16 cellular contexts compared by ENCODE assay signal in genomic region chr20:33680681-33681080, GRCh38. TPM values are rescaled to one million over a fixed set of nuclear protein-coding genes. Genes with fewer than 3 reads are reported as not detected.
DNase-seq lines count a peak whose midpoint lies in the region; ATAC-seq and TF ChIP-seq lines count a peak whose summit lies in the region.
"Had no signal": no experiment of that assay in that cellular context is flagged by ENCODE, and none has a peak within 500 bp of the region (broad histone marks: within the 10 kb centered on the region; RNA-seq: fewer than 3 reads in every experiment).

No MANE protein-coding gene starts in this region.

- H2BK15ac ChIP-seq in neuronal stem cell (ENCODE audit: low read length): no peak overlapping the region

- no peaks in the 10 kb centered on the region for H3K36me3 Mint-ChIP-seq in T-cell

- H2BK5ac ChIP-seq in neuronal stem cell (ENCODE audit: low read length): no peak overlapping the region

- H3K4me1 Mint-ChIP-seq in T-cell: peaks cover 31 to 55% (median 47%) of the 10 kb centered on the region in 3 donors

- H3K4ac ChIP-seq in neuronal stem cell (ENCODE audit: low read length): no peak overlapping the region

- no peak overlapping the region for H3K23ac ChIP-seq in neuronal stem cell (ENCODE audit: low read depth, low read length, poor library complexity)

- TF ChIP-seq CTCF in AG04449 (IDR thresholded peaks at IDR 0.05; ENCODE audit: insufficient read depth, low read length, missing control alignments) (no peak), fibroblast of lung (conservative IDR thresholded peaks at IDR 0.05 in 1 of 2, IDR thresholded peaks at IDR 0.05 in 1 of 2; ENCODE audit: low read depth in 1 of 2, low read length in 2 of 2) (no peak)

- no peak overlapping the region for H2BK12ac ChIP-seq in neuronal stem cell (ENCODE audit: low read length)

- no peak overlapping the region for H4K91ac ChIP-seq in neuronal stem cell (ENCODE audit: low read depth, low read length, poor library complexity)

- no peaks in the 10 kb centered on the region for H3K27me3 Mint-ChIP-seq in T-cell
- H3K27me3 Mint-ChIP-seq: CD4-positive, alpha-beta T cell; IgD-negative memory B cell; stimulated activated naive CD8-positive, alpha-beta T cell treated with anti-CD3 and anti-CD28 coated beads, Interleukin-15, amount 100 ng/mL, for 72 hours had no signal

- H3K79me2 ChIP-seq in fibroblast of lung (ENCODE audit: control insufficient read depth, insufficient read depth, low read length): peaks cover 14% of the 10 kb centered on the region

- no peak overlapping the region for H2BK120ac ChIP-seq in neuronal stem cell (ENCODE audit: low read depth, low read length)

- H2AFZ ChIP-seq in fibroblast of lung (ENCODE audit: low read length) (no peak overlapping the region), neuronal stem cell (ENCODE audit: low read length) (no peak overlapping the region)

- peak overlapping the region in 5 of 11 experiments; percentile 31 to 60 (median 56); a peak in 4 of 22 replicates for H3K9ac ChIP-seq in BLaER1 treated with 17β-estradiol and CSF1 and Interleukin-3, amounts not matched to agents 10 nM and 100 nM
- H3K9ac ChIP-seq in fibroblast of lung (ENCODE audit: insufficient read depth, low read length) (no peak overlapping the region), neuronal stem cell (ENCODE audit: low read depth, low read length, poor library complexity) (no peak overlapping the region)

- peaks cover 0 to 83% (median 58%) of the 10 kb centered on the region in 11 experiments; a peak in 17 of 22 replicates for H3K36me3 ChIP-seq in BLaER1 treated with 17β-estradiol and CSF1 and Interleukin-3, amounts not matched to agents 10 nM and 100 nM
- H3K36me3 ChIP-seq in fibroblast of lung (ENCODE audit: control insufficient read depth, insufficient read depth, low read length): no peaks in the 10 kb centered on the region
- H3K36me3 ChIP-seq in neuronal stem cell (replicated peaks in 1 of 2; ENCODE audit: control insufficient read depth in 2 of 2, insufficient read depth in 2 of 2, low read length in 2 of 2): peaks cover 37 to 79% of the 10 kb centered on the region in 2 donors
- H3K36me3 ChIP-seq: left ventricle myocardium inferior had no signal

- WGBS in neuronal stem cell (ENCODE audit: extremely low coverage in 2 of 2, insufficient read length in 2 of 2, insufficient replicate concordance in 1 of 2), 2 donors: no CpG with 5 or more reads among the region's 2 CpGs

- POLR2A ChIA-PET in AG04449 (lab: Yijun Ruan, JAX) (interaction anchor here (0.6 to 0.9 kb wide), 2 partner anchors 8 to 16 kb away, joined by 3 read pairs; no protein-coding TSS in a partner anchor), T-cell (lab: Charles Lee) (interaction anchor here in 1 of 2 donors (0.6 kb wide), 1 partner anchor 943 kb away, joined by 4 read pairs; no protein-coding TSS in a partner anchor)

- intact Hi-C loops in sciatic nerve (cut with DNase I): loop anchor here (10.0 kb wide), 1 partner anchor 54 kb away; the partner anchor contains the start of gene ZNF341

- peak overlapping the region; percentile 46 to 71 for H3K27ac Mint-ChIP-seq in T-cell
- H3K27ac Mint-ChIP-seq: CD4-positive, alpha-beta T cell had no signal

- H2AK5ac ChIP-seq in neuronal stem cell (ENCODE audit: low read depth, low read length): no peak overlapping the region

- H4K8ac ChIP-seq in neuronal stem cell (ENCODE audit: low read depth, low read length): no peak overlapping the region

- no peaks in the 10 kb centered on the region for H3K27me3 ChIP-seq in BLaER1 treated with 17β-estradiol and CSF1 and Interleukin-3, amounts not matched to agents 10 nM and 100 nM
- no peaks in the 10 kb centered on the region for H3K27me3 ChIP-seq in fibroblast of lung (ENCODE audit: control insufficient read depth, insufficient read depth, low read length)
- no peaks in the 10 kb centered on the region for H3K27me3 ChIP-seq in neuronal stem cell (ENCODE audit: control insufficient read depth in 3 of 3, insufficient read depth in 3 of 3, low read depth in 1 of 3, low read length in 3 of 3)
- H3K27me3 ChIP-seq: foreskin keratinocyte had no signal

- peaks cover 8% of the 10 kb centered on the region for H3K79me1 ChIP-seq in neuronal stem cell (ENCODE audit: low read depth, low read length)

- H3K4me2 ChIP-seq in BLaER1 treated with 17β-estradiol and CSF1 and Interleukin-3, amounts not matched to agents 10 nM and 100 nM: peak overlapping the region in 7 of 11 experiments; percentile 29 to 93 (median 59); a peak in 14 of 22 replicates
- no peak overlapping the region for H3K4me2 ChIP-seq in fibroblast of lung (ENCODE audit: extremely low read depth, insufficient read depth, low read length)
- no peak overlapping the region for H3K4me2 ChIP-seq in neuronal stem cell (ENCODE audit: insufficient read depth, low read length, poor library complexity, severe bottlenecking)

- peak overlapping the region in 1 of 11 experiments; percentile 49; a peak in 2 of 22 replicates for H3K27ac ChIP-seq in BLaER1 treated with 17β-estradiol and CSF1 and Interleukin-3, amounts not matched to agents 10 nM and 100 nM
- H3K27ac ChIP-seq in fibroblast of lung (ENCODE audit: insufficient read depth, low read length): no peak overlapping the region
- no peak overlapping the region for H3K27ac ChIP-seq in neuronal stem cell (replicated peaks; ENCODE audit: low read length)
- H3K27ac ChIP-seq: foreskin keratinocyte, left ventricle myocardium inferior, WERI-Rb-1 had no signal

- DNase-seq in AG04449 (ENCODE audit: low read depth, low spot score) (peak; percentile 34), T-cell (no peak), fibroblast of lung (ENCODE audit: low read depth in 2 of 2) (peak; percentile 48 to 51), sciatic nerve (ENCODE audit: low spot score) (no peak), NCI-H2196 treated with DMSO at 0.1 percent for 48 hours (lab: John Stamatoyannopoulos, UW; ENCODE audit: unreplicated experiment) (no peak), neuronal stem cell (ENCODE audit: low spot score) (no peak)
- DNase-seq: CD4-positive, alpha-beta T cell; effector CD4-positive, alpha-beta T cell; foreskin keratinocyte; left ventricle myocardium inferior; OCI-M1; posterior cingulate gyrus; stimulated activated naive CD8-positive, alpha-beta T cell treated with anti-CD3 and anti-CD28 coated beads, Interleukin-15, amount 100 ng/mL, for 72 hours; WERI-Rb-1 had no signal

- no peaks in the 10 kb centered on the region for H3K9me3 ChIP-seq in BLaER1 treated with 17β-estradiol and CSF1 and Interleukin-3, amounts not matched to agents 10 nM and 100 nM (replicated peaks in 1 of 11)
- no peaks in the 10 kb centered on the region for H3K9me3 ChIP-seq in fibroblast of lung (ENCODE audit: control insufficient read depth, insufficient read depth, low read depth, low read length)
- H3K9me3 ChIP-seq in neuronal stem cell (replicated peaks in 1 of 2; ENCODE audit: control insufficient read depth in 2 of 2, insufficient read depth in 1 of 2, low read depth in 1 of 2, low read length in 2 of 2): peaks cover 0 to 7% of the 10 kb centered on the region in 2 donors
- H3K9me3 ChIP-seq: left ventricle myocardium inferior had no signal

- ATAC-seq in T-cell (replicated peaks in 1 of 4) (no peak), sciatic nerve (no peak)
- ATAC-seq: foreskin keratinocyte; stimulated activated naive CD8-positive, alpha-beta T cell treated with anti-CD3 and anti-CD28 coated beads, Interleukin-15, amount 100 ng/mL, for 72 hours had no signal

- no peak overlapping the region for H3K18ac ChIP-seq in neuronal stem cell (ENCODE audit: low read length)

- peaks cover 18 to 68% (median 62%) of the 10 kb centered on the region in 10 experiments for H3K4me1 ChIP-seq in BLaER1 treated with 17β-estradiol and CSF1 and Interleukin-3, amounts not matched to agents 10 nM and 100 nM
- peaks cover 11% of the 10 kb centered on the region for H3K4me1 ChIP-seq in fibroblast of lung (ENCODE audit: control insufficient read depth, extremely low read depth, insufficient read depth, low read length)
- H3K4me1 ChIP-seq in neuronal stem cell (ENCODE audit: control insufficient read depth in 2 of 2, insufficient read depth in 1 of 2, low read depth in 1 of 2, low read length in 2 of 2): peaks cover 10 to 14% of the 10 kb centered on the region in 2 donors
- H3K4me1 ChIP-seq: foreskin keratinocyte had no signal

- H3K4me3 ChIP-seq in AG04449 (ENCODE audit: low read depth, low read length) (no peak overlapping the region), fibroblast of lung (replicated peaks in 1 of 4; ENCODE audit: control extremely low read depth in 1 of 4, insufficient read depth in 1 of 4, low read depth in 3 of 4, low read length in 4 of 4) (no peak overlapping the region), neuronal stem cell (ENCODE audit: low read length in 2 of 2) (no peak overlapping the region)
- no peak overlapping the region for H3K4me3 ChIP-seq in BLaER1 treated with 17β-estradiol and CSF1 and Interleukin-3, amounts not matched to agents 10 nM and 100 nM
- H3K4me3 ChIP-seq: left ventricle myocardium inferior had no signal

- H3K4me3 Mint-ChIP-seq in T-cell: no peak overlapping the region
- H3K4me3 Mint-ChIP-seq: CD4-positive, alpha-beta T cell had no signal

- no peaks in the 10 kb centered on the region for H3K9me3 Mint-ChIP-seq in T-cell
- H3K9me3 Mint-ChIP-seq: CD4-positive, alpha-beta T cell; IgD-negative memory B cell; stimulated activated naive CD8-positive, alpha-beta T cell treated with anti-CD3 and anti-CD28 coated beads, Interleukin-15, amount 100 ng/mL, for 72 hours had no signal

- CTCF ChIA-PET in AG04449 (lab: Yijun Ruan, JAX): interaction anchor here (5.3 kb wide), 1 partner anchor 12 kb away, joined by 40 read pairs; the partner anchor contains the start of gene ACTL10
- CTCF ChIA-PET in T-cell (lab: Charles Lee): no interaction called here

- H4K20me1 ChIP-seq in BLaER1 treated with 17β-estradiol and CSF1 and Interleukin-3, amounts not matched to agents 10 nM and 100 nM: peaks cover 0 to 100% (median 84%) of the 10 kb centered on the region in 11 experiments; a peak in 18 of 22 replicates
- H4K20me1 ChIP-seq in fibroblast of lung (ENCODE audit: control insufficient read depth, extremely low read depth, insufficient read depth, low read length): no peaks in the 10 kb centered on the region

- no peak overlapping the region for H3K14ac ChIP-seq in neuronal stem cell (ENCODE audit: low read length)

RNA-seq across cellular contexts. Expression of gene E2F1, which starts 5.5 kb away (rescaled TPM):
- total RNA-seq in T-cell (1 to 10 TPM; 1.8 to 7.4 (median 4.6) TPM), fibroblast of lung (0.51 and 2.1 TPM in 2 replicates), sciatic nerve (1.4 TPM)
- polyA plus RNA-seq in fibroblast of lung: 3.5 and 9.6 TPM in 2 replicates
- 5.0 and 16.9 TPM in 2 replicates for polyA plus RNA-seq in fibroblast of lung (2012)
- polyA minus RNA-seq in fibroblast of lung (ENCODE audit: low replicate concordance): 11.5 and 29.2 TPM in 2 replicates
- 20.5 TPM for polyA plus RNA-seq in neuronal stem cell (2013, experiment 1 of 2)
- 19.9 TPM for polyA plus RNA-seq in neuronal stem cell (2013, experiment 2 of 2)

RNA-seq across cellular contexts. Expression of gene NECAB3, which starts 6.5 kb away (rescaled TPM):
- total RNA-seq in T-cell: 10 to 100 TPM in 3 of 5 donors, 1 to 10 TPM in 2; 8.5 to 33.9 (median 28.9) TPM
- 20.5 and 21.6 TPM in 2 replicates for total RNA-seq in fibroblast of lung
- polyA plus RNA-seq in fibroblast of lung: 5.1 and 7.1 TPM in 2 replicates
- 6.7 and 11.1 TPM in 2 replicates for polyA plus RNA-seq in fibroblast of lung (2012)
- 7.1 and 25.0 TPM in 2 replicates for polyA minus RNA-seq in fibroblast of lung (ENCODE audit: low replicate concordance)
- 24.1 TPM for total RNA-seq in sciatic nerve
- 12.9 TPM for polyA plus RNA-seq in neuronal stem cell (2013, experiment 1 of 2)
- polyA plus RNA-seq in neuronal stem cell (2013, experiment 2 of 2): 13.4 TPM

RNA-seq across cellular contexts. Expression of gene ACTL10, which starts 13.9 kb away (rescaled TPM):
- total RNA-seq in T-cell (1 to 10 TPM; 1.1 to 7.9 (median 6.1) TPM), fibroblast of lung (1.8 and 2.0 TPM in 2 replicates), sciatic nerve (0.71 TPM)
- polyA plus RNA-seq in fibroblast of lung: 0.26 and 0.32 TPM in 2 replicates
- polyA plus RNA-seq in fibroblast of lung (2012): 0.97 and 1.2 TPM in 2 replicates
- polyA minus RNA-seq in fibroblast of lung (ENCODE audit: low replicate concordance): 0.15 and 0.39 TPM in 2 replicates
- polyA plus RNA-seq in neuronal stem cell (2013, experiment 1 of 2): 0.04 TPM
- polyA plus RNA-seq in neuronal stem cell (2013, experiment 2 of 2): 0.03 TPM

RNA-seq across cellular contexts. Expression of gene C20orf144, which starts 18.6 kb away (rescaled TPM):
- total RNA-seq in T-cell: under 1 TPM in 4 of 5 donors, not detected in 1; 0.16 to 0.26 (median 0.22) TPM
- under 0.01 and 0.17 TPM in 2 replicates for total RNA-seq in fibroblast of lung
- 0.10 and 0.20 TPM in 2 replicates for polyA plus RNA-seq in fibroblast of lung
- polyA plus RNA-seq in fibroblast of lung (2012): 0.16 and 0.28 TPM in 2 replicates
- 1.3 TPM in 1 of 2 replicates, not detected in the other for polyA minus RNA-seq in fibroblast of lung (ENCODE audit: low replicate concordance)
- total RNA-seq in sciatic nerve: not detected
- 0.07 TPM for polyA plus RNA-seq in neuronal stem cell (2013, experiment 1 of 2)
- 0.11 TPM for polyA plus RNA-seq in neuronal stem cell (2013, experiment 2 of 2)
- total RNA-seq: left ventricle myocardium inferior had no signal
- polyA plus RNA-seq: foreskin keratinocyte, IgD-negative memory B cell had no signal

RNA-seq across cellular contexts. Expression of gene PXMP4, which starts 39.4 kb away (rescaled TPM):
- total RNA-seq in T-cell: 10 to 100 TPM in 3 of 5 donors, 1 to 10 TPM in 2; 6.1 to 15.4 (median 13.9) TPM
- total RNA-seq in fibroblast of lung: 4.6 and 6.3 TPM in 2 replicates
- polyA plus RNA-seq in fibroblast of lung: 4.1 and 5.2 TPM in 2 replicates
- polyA plus RNA-seq in fibroblast of lung (2012): 6.6 and 11.0 TPM in 2 replicates
- polyA minus RNA-seq in fibroblast of lung (ENCODE audit: low replicate concordance): 22.2 and 24.9 TPM in 2 replicates
- total RNA-seq in sciatic nerve: 9.3 TPM
- polyA plus RNA-seq in neuronal stem cell (2013, experiment 1 of 2): 3.3 TPM
- 3.1 TPM for polyA plus RNA-seq in neuronal stem cell (2013, experiment 2 of 2)

Comparison
In these comparisons a context has a peak if more than half of its experiments do, and no peak if none do; other contexts are left out.
1. DNase-seq: peak in AG04449 (single experiment) and fibroblast of lung (2 of 2); none in T-cell (0 of 34), sciatic nerve (single experiment), NCI-H2196 treated with DMSO at 0.1 percent for 48 hours (single experiment) and neuronal stem cell (single experiment).
2. H3K4me2 ChIP-seq: peak in BLaER1 treated with 17β-estradiol and CSF1 and Interleukin-3, amounts not matched to agents 10 nM and 100 nM (7 of 11); none in fibroblast of lung (single experiment) and neuronal stem cell (single experiment).